ENCODE assay signal across 17 cellular contexts in the genomic region with DNA sequence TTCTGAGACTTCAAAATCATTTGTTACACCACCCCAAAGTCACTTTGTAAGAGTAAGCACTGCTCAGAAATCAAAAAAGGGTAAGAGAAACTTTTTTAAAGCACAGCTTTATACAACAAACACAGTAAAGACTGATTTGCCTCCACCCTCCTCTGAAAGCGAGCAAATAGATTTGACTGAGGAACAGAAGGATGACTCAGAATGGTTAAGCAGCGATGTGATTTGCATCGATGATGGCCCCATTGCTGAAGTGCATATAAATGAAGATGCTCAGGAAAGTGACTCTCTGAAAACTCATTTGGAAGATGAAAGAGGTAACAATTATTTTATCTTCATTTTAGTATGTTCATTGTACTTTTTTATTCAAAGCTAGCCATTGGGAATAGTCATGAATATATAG. TPM values are rescaled to one million over a fixed set of nuclear protein-coding genes. Genes with fewer than 3 reads are reported as not detected.
DNase-seq lines count a peak whose midpoint lies in the region; ATAC-seq, FAIRE-seq and TF ChIP-seq lines count a peak whose summit lies in the region.
"Had no signal": no experiment of that assay in that cellular context is flagged by ENCODE, and none has a peak within 500 bp of the region (broad histone marks: within the 10 kb centered on the region; RNA-seq: fewer than 3 reads in every experiment).

No MANE protein-coding gene starts in this region.

- in situ Hi-C loops in HepG2 (cut with HindIII; ENCODE audit: extremely low pct_ligation_motif_present, low pct_unique_long_range_greater_than_20kb) = no loop called here

- no peak for TF ChIP-seq EP300 in ovary (IDR thresholded peaks at IDR 0.05)
- no peak for TF ChIP-seq EP300 in HepG2 (IDR thresholded peaks at IDR 0.05; ENCODE audit: low read depth in 2 of 2, low read length in 2 of 2)
- no peak for TF ChIP-seq EP300 in HepG2 (CRISPR knock-in tag; IDR thresholded peaks at IDR 0.05; ENCODE audit: borderline replicate concordance)

- no peak for TF ChIP-seq RAD21 in HepG2 (CRISPR knock-in tag; IDR thresholded peaks at IDR 0.05)

- peak; percentile 7 for DNase-seq in activated CD4-positive, alpha-beta T cell treated with anti-CD3 and anti-CD28 coated beads, Interleukin-2, amount 10 ng/mL, durations not matched to agents 7 days and 5 days
- DNase-seq in activated CD4-positive, alpha-beta T cell treated with anti-CD3 and anti-CD28 coated beads, Interleukin-2, amount 50 U/mL, for 4 hours = no peak
- DNase-seq in T-helper 2 cell treated with Interferon-gamma antibody and Interleukin-4, amounts not matched to agents 5 μg/mL and 100 μg/mL, for 36 hours (ENCODE audit: low spot score) = peak; percentile 17
- DNase-seq in nephron progenitor cell (no peak), ovary (no peak), HepG2 (ENCODE audit: low spot score) (no peak)
- DNase-seq: ACHN; effector memory CD8-positive, alpha-beta T cell; foreskin keratinocyte; Karpas-422; NCI-H1930; stimulated activated CD4-positive, alpha-beta T cell treated with anti-CD3 and anti-CD28 coated beads, Interleukin-12 subunit alpha, Interleukin-12 subunit beta, amount 100 ng/mL, for 4 hours; transverse colon had no signal

- no TSS peak for BruUV-seq in HepG2 (replicated peaks; lab: Mats Ljungman, UMichigan)

- H3K4me3 Mint-ChIP-seq in activated CD4-positive, alpha-beta T cell treated with anti-CD3 and anti-CD28 coated beads, Interleukin-2, amount 10 ng/mL, durations not matched to agents 7 days and 5 days = no peak overlapping the region
- peak overlapping the region; percentile 53 for H3K4me3 Mint-ChIP-seq in T-helper 2 cell treated with Interferon-gamma antibody and Interleukin-4, amounts not matched to agents 5 μg/mL and 100 μg/mL, for 36 hours
- H3K4me3 Mint-ChIP-seq in nephron progenitor cell = no peak overlapping the region

- no peaks in the 10 kb centered on the region for H3K27me3 ChIP-seq in ovary
- no peaks in the 10 kb centered on the region for H3K27me3 ChIP-seq in HepG2 (ENCODE audit: control insufficient read depth in 1 of 2, insufficient read depth in 2 of 2, low read length in 2 of 2)
- H3K27me3 ChIP-seq: cardiac muscle cell, foreskin keratinocyte, transverse colon had no signal

- intact Hi-C loops in ovary (cut with DNase I) = no loop called here
- intact Hi-C loops in HepG2 (cut with micrococcal nuclease; ENCODE audit: unreplicated experiment) = no loop called here

- H3K9me3 ChIP-seq in ovary (no peaks in the 10 kb centered on the region), HepG2 (ENCODE audit: low read length) (no peaks in the 10 kb centered on the region)
- H3K9me3 ChIP-seq: transverse colon had no signal

- H4K20me1 ChIP-seq in HepG2 (ENCODE audit: insufficient read depth, low read length) = no peaks in the 10 kb centered on the region

- H3K79me2 ChIP-seq in HepG2 (ENCODE audit: insufficient read depth, low read length) = no peaks in the 10 kb centered on the region

- H3K4me1 ChIP-seq in ovary (ENCODE audit: insufficient read depth) (no peaks in the 10 kb centered on the region), HepG2 (ENCODE audit: insufficient read depth, low read length) (peaks cover 10% of the 10 kb centered on the region)
- H3K4me1 ChIP-seq: foreskin keratinocyte, transverse colon had no signal

- ATAC-seq in GM21515 (IDR thresholded peaks at IDR 0.05; ENCODE audit: unreplicated experiment) = peak; percentile 65
- no peak for ATAC-seq in HepG2
- ATAC-seq in GM21717 (IDR thresholded peaks at IDR 0.05; ENCODE audit: unreplicated experiment) = no peak
- ATAC-seq: foreskin keratinocyte had no signal

- H3K9me3 Mint-ChIP-seq in activated CD4-positive, alpha-beta T cell treated with anti-CD3 and anti-CD28 coated beads, Interleukin-2, amount 10 ng/mL, durations not matched to agents 7 days and 5 days = no peaks in the 10 kb centered on the region
- no peaks in the 10 kb centered on the region for H3K9me3 Mint-ChIP-seq in T-helper 2 cell treated with Interferon-gamma antibody and Interleukin-4, amounts not matched to agents 5 μg/mL and 100 μg/mL, for 36 hours
- no peaks in the 10 kb centered on the region for H3K9me3 Mint-ChIP-seq in nephron progenitor cell
- H3K9me3 Mint-ChIP-seq: effector memory CD8-positive, alpha-beta T cell had no signal

- peaks cover 28% of the 10 kb centered on the region for H3K4me1 Mint-ChIP-seq in activated CD4-positive, alpha-beta T cell treated with anti-CD3 and anti-CD28 coated beads, Interleukin-2, amount 10 ng/mL, durations not matched to agents 7 days and 5 days
- H3K4me1 Mint-ChIP-seq in T-helper 2 cell treated with Interferon-gamma antibody and Interleukin-4, amounts not matched to agents 5 μg/mL and 100 μg/mL, for 36 hours (ENCODE audit: low read depth) = peaks cover 43% of the 10 kb centered on the region
- H3K4me1 Mint-ChIP-seq in nephron progenitor cell = no peaks in the 10 kb centered on the region

- WGBS in ovary, 3 donors = 90 to 96% (median 94%) methylated on average over 3 of the region's 3 CpGs
- 97% methylated on average over 3 of the region's 3 CpGs for WGBS in HepG2 (ENCODE audit: low lambda C conversion rate)

- H3K27me3 Mint-ChIP-seq in activated CD4-positive, alpha-beta T cell treated with anti-CD3 and anti-CD28 coated beads, Interleukin-2, amount 10 ng/mL, durations not matched to agents 7 days and 5 days = no peaks in the 10 kb centered on the region
- H3K27me3 Mint-ChIP-seq in T-helper 2 cell treated with Interferon-gamma antibody and Interleukin-4, amounts not matched to agents 5 μg/mL and 100 μg/mL, for 36 hours (ENCODE audit: low read depth) = no peaks in the 10 kb centered on the region
- H3K27me3 Mint-ChIP-seq in nephron progenitor cell (ENCODE audit: low read depth, poor library complexity) = no peaks in the 10 kb centered on the region
- H3K27me3 Mint-ChIP-seq: effector memory CD8-positive, alpha-beta T cell; progenitor cell of endocrine pancreas had no signal

- FAIRE-seq in HepG2 (lab: Jason Lieb, UNC) = no peak

- H3K9ac ChIP-seq in HepG2 (ENCODE audit: insufficient read depth, low read depth, low read length) = no peak overlapping the region

- H3K4me2 ChIP-seq in HepG2 (ENCODE audit: low read depth, low read length) = no peak overlapping the region

- H3K36me3 ChIP-seq in ovary (no peaks in the 10 kb centered on the region), HepG2 (replicated peaks in 1 of 2; ENCODE audit: control insufficient read depth in 1 of 2, insufficient read depth in 2 of 2, low read length in 2 of 2) (peaks cover 0 to 2% of the 10 kb centered on the region in 2 experiments; a peak in 1 of 5 replicates)
- H3K36me3 ChIP-seq: cardiac muscle cell, transverse colon had no signal

- H3K36me3 Mint-ChIP-seq in activated CD4-positive, alpha-beta T cell treated with anti-CD3 and anti-CD28 coated beads, Interleukin-2, amount 10 ng/mL, durations not matched to agents 7 days and 5 days (ENCODE audit: low read depth) = peaks cover 46% of the 10 kb centered on the region
- H3K36me3 Mint-ChIP-seq in T-helper 2 cell treated with Interferon-gamma antibody and Interleukin-4, amounts not matched to agents 5 μg/mL and 100 μg/mL, for 36 hours (ENCODE audit: low read depth) = peaks cover 53% of the 10 kb centered on the region
- peaks cover 28% of the 10 kb centered on the region for H3K36me3 Mint-ChIP-seq in nephron progenitor cell (ENCODE audit: low read depth)

- H3K4me3 ChIP-seq in ovary = no peak overlapping the region
- no peak overlapping the region for H3K4me3 ChIP-seq in HepG2 (replicated peaks in 1 of 3; ENCODE audit: insufficient read depth in 1 of 3, low read depth in 2 of 3, low read length in 3 of 3)
- H3K4me3 ChIP-seq: cardiac muscle cell, transverse colon had no signal

- no peak overlapping the region for H3K27ac Mint-ChIP-seq in activated CD4-positive, alpha-beta T cell treated with anti-CD3 and anti-CD28 coated beads, Interleukin-2, amount 10 ng/mL, durations not matched to agents 7 days and 5 days
- H3K27ac Mint-ChIP-seq in T-helper 2 cell treated with Interferon-gamma antibody and Interleukin-4, amounts not matched to agents 5 μg/mL and 100 μg/mL, for 36 hours = peak overlapping the region; percentile 57
- peak overlapping the region; percentile 39 for H3K27ac Mint-ChIP-seq in nephron progenitor cell
- H3K27ac Mint-ChIP-seq: progenitor cell of endocrine pancreas had no signal

- no peak for TF ChIP-seq POLR2A in ovary (IDR thresholded peaks at IDR 0.05)
- no peak for TF ChIP-seq POLR2A in HepG2 (IDR thresholded peaks at IDR 0.05; ENCODE audit: insufficient read depth in 1 of 2, low read depth in 2 of 2, low read length in 2 of 2)

- POLR2A ChIA-PET in activated CD4-positive, alpha-beta T cell treated with anti-CD3 and anti-CD28 coated beads, Interleukin-2, amount 10 ng/mL, durations not matched to agents 7 days and 5 days (lab: Charles Lee) = no interaction called here
- POLR2A ChIA-PET in HepG2 (lab: Yijun Ruan, JAX) = no interaction called here

- CTCF ChIA-PET in activated CD4-positive, alpha-beta T cell treated with anti-CD3 and anti-CD28 coated beads, Interleukin-2, amount 10 ng/mL, durations not matched to agents 7 days and 5 days (lab: Charles Lee) = interaction anchor here (1.0 kb wide), 1 partner anchor 13 kb away, joined by 6 read pairs; no protein-coding TSS in a partner anchor
- CTCF ChIA-PET in HepG2 (lab: Yijun Ruan, JAX; ENCODE audit: low intra/inter-chr PET ratio, low total read pairs) = no interaction called here

- H2AFZ ChIP-seq in HepG2 (ENCODE audit: low read length) = no peak overlapping the region

- TF ChIP-seq CTCF in nephron progenitor cell (IDR thresholded peaks at IDR 0.05) (no peak), ovary (IDR thresholded peaks at IDR 0.05) (no peak), HepG2 (CRISPR knock-in tag; IDR thresholded peaks at IDR 0.05) (no peak)

- H3K27ac ChIP-seq in ovary = no peak overlapping the region
- no peak overlapping the region for H3K27ac ChIP-seq in HepG2 (ENCODE audit: extremely low read length, insufficient read depth, low read length)
- H3K27ac ChIP-seq: cardiac muscle cell, foreskin keratinocyte, transverse colon had no signal

RNA-seq across cellular contexts. Expression of a gene that starts 32.6 kb away (rescaled TPM):
- 10 to 100 TPM; 50.2 to 57.7 TPM for total RNA-seq in activated CD4-positive, alpha-beta T cell treated with anti-CD3 and anti-CD28 coated beads, Interleukin-2, amount 10 ng/mL, durations not matched to agents 7 days and 5 days
- total RNA-seq in ovary (1 to 10 TPM in 1 of 7 donors, under 1 TPM in 5, not detected in 1; 0.15 to 1.9 (median 0.78) TPM), HepG2 (2016; rRNA removed; fragmentation: Illumina TruSeq; extraction: Trizol) (11.8 and 17.4 TPM in 2 replicates)
- polyA plus RNA-seq in ovary (1 to 10 TPM in 1 of 2 donors, under 1 TPM in 1; 0.40 to 1.3 TPM), HepG2 (2011; rRNA removed) (2.8 and 5.1 TPM in 2 replicates)
- total RNA-seq in HepG2 (2016; cell fraction: cytosol; rRNA removed; fragmentation: Illumina TruSeq; extraction: Trizol; ENCODE audit: low read depth) = 2.2 and 2.6 TPM in 2 replicates
- total RNA-seq in HepG2 (2016; cell fraction: insoluble cytoplasmic fraction; rRNA removed; fragmentation: Illumina TruSeq; extraction: Trizol) = 10.5 and 15.0 TPM in 2 replicates
- 3.6 and 3.8 TPM in 2 replicates for total RNA-seq in HepG2 (2016; cell fraction: membrane; rRNA removed; fragmentation: Illumina TruSeq; extraction: Trizol)
- total RNA-seq in HepG2 (2016; cell fraction: nucleus; rRNA removed; fragmentation: Illumina TruSeq; extraction: Trizol) = 12.3 and 13.7 TPM in 2 replicates
- polyA plus RNA-seq in HepG2 (2011; cell fraction: cytosol; rRNA removed) = 1.1 and 1.5 TPM in 2 replicates
- polyA plus RNA-seq in HepG2 (2011; cell fraction: nucleus; rRNA removed) = 2.3 and 2.9 TPM in 2 replicates
- polyA plus RNA-seq in HepG2 (2012) = 0.87 and 4.0 TPM in 2 replicates
- polyA plus RNA-seq in HepG2 (2016; cell fraction: cytosol; fragmentation: Illumina TruSeq; extraction: Trizol; ENCODE audit: low read depth) = 0.60 and 0.83 TPM in 2 replicates
- 14.9 and 15.0 TPM in 2 replicates for polyA plus RNA-seq in HepG2 (2016; cell fraction: insoluble cytoplasmic fraction; fragmentation: Illumina TruSeq; extraction: Trizol; ENCODE audit: low read depth)
- polyA plus RNA-seq in HepG2 (2016; cell fraction: membrane; fragmentation: Illumina TruSeq; extraction: Trizol; ENCODE audit: low read depth) = 1.5 and 1.7 TPM in 2 replicates
- polyA plus RNA-seq in HepG2 (2016; cell fraction: nucleus; fragmentation: Illumina TruSeq; extraction: Trizol; ENCODE audit: insufficient read depth, low read depth) = 15.5 and 15.9 TPM in 2 replicates
- 4.0 and 28.3 TPM in 2 replicates for polyA minus RNA-seq in HepG2 (2011; rRNA and poly(A)+ RNA removed; ENCODE audit: low replicate concordance)
- 2.6 and 3.3 TPM in 2 replicates for polyA minus RNA-seq in HepG2 (2011; cell fraction: cytosol; rRNA and poly(A)+ RNA removed)
- polyA minus RNA-seq in HepG2 (2011; cell fraction: nucleus; rRNA and poly(A)+ RNA removed) = 4.2 and 5.9 TPM in 2 replicates

Comparison
In these comparisons a context has a peak if more than half of its experiments do, and no peak if none do; other contexts are left out.
1. DNase-seq: peak in activated CD4-positive, alpha-beta T cell treated with anti-CD3 and anti-CD28 coated beads, Interleukin-2, amount 10 ng/mL, durations not matched to agents 7 days and 5 days (single experiment) and T-helper 2 cell treated with Interferon-gamma antibody and Interleukin-4, amounts not matched to agents 5 μg/mL and 100 μg/mL, for 36 hours (single experiment); none in activated CD4-positive, alpha-beta T cell treated with anti-CD3 and anti-CD28 coated beads, Interleukin-2, amount 50 U/mL, for 4 hours (0 of 2), nephron progenitor cell (single experiment), ovary (0 of 5) and HepG2 (single experiment).